9 cellular contexts compared by ENCODE assay signal in the genomic region with DNA sequence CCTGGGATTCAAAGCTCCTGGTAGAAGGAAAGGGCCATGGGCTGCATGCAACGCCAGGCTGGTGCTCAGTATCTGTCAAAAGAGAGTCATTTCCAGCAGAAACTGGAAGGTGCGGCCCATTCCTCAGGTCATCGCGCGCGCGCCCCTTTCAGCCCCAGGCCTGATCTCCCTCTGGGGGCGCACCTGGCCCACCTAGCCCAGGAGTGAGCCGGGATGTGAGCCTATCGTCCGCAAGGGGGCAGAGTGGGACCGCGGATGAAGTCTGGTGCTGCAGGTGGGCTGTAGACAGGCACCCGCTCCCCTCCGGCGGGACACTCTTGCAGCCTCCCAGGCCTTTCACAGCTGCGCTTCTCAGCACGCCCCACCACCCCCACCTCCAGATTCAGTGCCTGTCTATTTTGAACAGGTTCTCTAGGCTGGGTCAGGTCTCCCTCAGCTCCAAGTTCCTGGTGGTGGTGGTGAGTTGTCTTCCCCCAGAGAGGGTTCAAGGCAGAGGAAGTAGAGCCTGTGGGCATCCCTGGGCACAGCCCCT. TPM values are rescaled to one million over a fixed set of nuclear protein-coding genes. Genes with fewer than 3 reads are reported as not detected.
DNase-seq lines count a peak whose midpoint lies in the region; ATAC-seq, FAIRE-seq and TF ChIP-seq lines count a peak whose summit lies in the region.
"Had no signal": no experiment of that assay in that cellular context is flagged by ENCODE, and none has a peak within 500 bp of the region (broad histone marks: within the 10 kb centered on the region; RNA-seq: fewer than 3 reads in every experiment).

No MANE protein-coding gene starts in this region.

- no peak overlapping the region for H3K27ac ChIP-seq in smooth muscle cell (ENCODE audit: low read depth)
- H3K27ac ChIP-seq: epithelial cell of prostate had no signal

- FAIRE-seq in H54 (lab: Jason Lieb, UNC): no peak

- H3K9ac ChIP-seq in smooth muscle cell (ENCODE audit: low read depth): no peak overlapping the region

- no peak overlapping the region for H3K4me3 Mint-ChIP-seq in T-helper 17 cell

- H3K4me1 ChIP-seq in smooth muscle cell (ENCODE audit: low read depth): peaks cover 42% of the 10 kb centered on the region

- TF ChIP-seq CTCF in smooth muscle cell (IDR thresholded peaks at IDR 0.05; ENCODE audit: borderline replicate concordance, insufficient read depth, poor library complexity, severe bottlenecking): peak; percentile 96

- 4% methylated on average over 15 of the region's 18 CpGs for WGBS in smooth muscle cell (ENCODE audit: low lambda C conversion rate)

- ATAC-seq in T-helper 17 cell (peak; percentile 97), GM19328 (IDR thresholded peaks at IDR 0.05; ENCODE audit: unreplicated experiment) (no peak)

- H3F3A ChIP-seq in smooth muscle cell (ENCODE audit: low read depth): no peaks in the 10 kb centered on the region

- H3K4me1 Mint-ChIP-seq in T-helper 17 cell: peaks cover 18% of the 10 kb centered on the region

- no peak overlapping the region for H2AFZ ChIP-seq in smooth muscle cell (ENCODE audit: low read depth)

- no peaks in the 10 kb centered on the region for H3K27me3 ChIP-seq in smooth muscle cell (ENCODE audit: low read depth)

- H3K27ac Mint-ChIP-seq in T-helper 17 cell: no peak overlapping the region

- DNase-seq in ELF-1 (ENCODE audit: low read depth, low spot score) (peak; percentile 96), H54 (ENCODE audit: insufficient read length, low spot score) (peak; percentile 89), NAMALWA (ENCODE audit: low spot score) (peak; percentile 85), T-helper 17 cell (peak; percentile 77 to 83 (median 80)), amygdala (lab: John Stamatoyannopoulos, UW) (peak in 45 of 56 donors; percentile 22 to 79 (median 50)), hepatic stellate cell (ENCODE audit: low spot score) (peak; percentile 86), smooth muscle cell (lab: John Stamatoyannopoulos, UW; ENCODE audit: unreplicated experiment) (peak; percentile 30)

- no peaks in the 10 kb centered on the region for H3K27me3 Mint-ChIP-seq in T-helper 17 cell

- H3K4me2 ChIP-seq in smooth muscle cell: no peak overlapping the region

- H3K9me3 ChIP-seq in T-helper 17 cell (ENCODE audit: control insufficient read depth, low read length, poor library complexity, severe bottlenecking) (no peaks in the 10 kb centered on the region), smooth muscle cell (replicated peaks; ENCODE audit: low read depth) (no peaks in the 10 kb centered on the region)

- no peaks in the 10 kb centered on the region for H3K79me2 ChIP-seq in smooth muscle cell (ENCODE audit: low read depth)

- no peaks in the 10 kb centered on the region for H3K36me3 ChIP-seq in smooth muscle cell (ENCODE audit: low read depth)

- no peak overlapping the region for H3K4me3 ChIP-seq in smooth muscle cell

- H3K36me3 Mint-ChIP-seq in T-helper 17 cell (ENCODE audit: low read depth): no peaks in the 10 kb centered on the region

- no peak for TF ChIP-seq POLR2A in H54 (IDR thresholded peaks at IDR 0.05; ENCODE audit: low read depth, low read length)

- H4K20me1 ChIP-seq in smooth muscle cell (ENCODE audit: low read depth): no peaks in the 10 kb centered on the region

RNA-seq across cellular contexts. Expression of a gene that starts 5.8 kb away (rescaled TPM):
- total RNA-seq in T-helper 17 cell (1,000 to 10,000 TPM; 1,359 to 1,493 TPM), smooth muscle cell (1,004 and 1,042 TPM in 2 replicates)
- 708 and 743 TPM in 2 replicates for polyA plus RNA-seq in smooth muscle cell

RNA-seq across cellular contexts. Expression of a gene that starts 18.2 kb away (rescaled TPM):
- total RNA-seq in T-helper 17 cell (1 to 10 TPM; 7.1 to 7.6 TPM), smooth muscle cell (39.6 and 43.0 TPM in 2 replicates)
- 33.8 and 38.4 TPM in 2 replicates for polyA plus RNA-seq in smooth muscle cell

RNA-seq across cellular contexts. Expression of a gene that starts 26.6 kb away (rescaled TPM):
- total RNA-seq in T-helper 17 cell (10 to 100 TPM; 13.9 to 14.6 TPM), smooth muscle cell (6.2 and 16.1 TPM in 2 replicates)
- 38.6 and 49.7 TPM in 2 replicates for polyA plus RNA-seq in smooth muscle cell

RNA-seq across cellular contexts. Expression of a gene that starts 27.7 kb away (rescaled TPM):
- 10 to 100 TPM; 34.8 to 51.1 TPM for total RNA-seq in T-helper 17 cell
- total RNA-seq in smooth muscle cell: 17.8 and 18.9 TPM in 2 replicates
- polyA plus RNA-seq in smooth muscle cell: 26.2 and 31.4 TPM in 2 replicates

RNA-seq across cellular contexts. Expression of a gene that starts 34.3 kb away (rescaled TPM):
- 10 to 100 TPM; 20.2 to 28.7 TPM for total RNA-seq in T-helper 17 cell
- total RNA-seq in smooth muscle cell: 42.6 and 51.4 TPM in 2 replicates
- polyA plus RNA-seq in smooth muscle cell: 81.2 and 97.4 TPM in 2 replicates

Comparison
In these comparisons a context has a peak if more than half of its experiments do, and no peak if none do; other contexts are left out.
1. DNase-seq: peak in every context shown above with its lines; median percentile 96 in ELF-1; 89 in H54; 86 in hepatic stellate cell; 85 in NAMALWA; 80 in T-helper 17 cell; 50 in amygdala; 30 in smooth muscle cell.